29 cellular contexts compared by ENCODE assay signal in the genomic region with DNA sequence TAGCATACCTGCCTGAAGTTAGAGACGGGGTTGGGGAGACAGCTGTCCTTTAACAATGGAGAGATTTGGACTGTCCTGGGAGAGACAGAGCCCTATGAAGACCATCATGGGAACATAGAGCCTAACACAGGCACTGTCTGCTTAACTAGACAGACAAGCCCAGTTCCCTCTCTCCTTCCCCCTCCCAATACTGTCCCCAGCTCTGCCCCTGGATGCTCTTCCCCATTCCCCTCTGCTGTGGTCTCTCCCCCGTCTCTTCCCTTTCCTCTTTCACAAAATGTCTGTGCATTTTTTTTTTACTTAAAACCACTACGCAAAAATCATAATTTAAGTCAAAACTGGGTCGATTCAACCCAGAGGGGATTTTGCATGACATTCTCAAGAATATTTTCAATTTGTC.
DNase-seq lines count a peak whose midpoint lies in the region; ATAC-seq and TF ChIP-seq lines count a peak whose summit lies in the region.
"Had no signal": no experiment of that assay in that cellular context is flagged by ENCODE, and none has a peak within 500 bp of the region (broad histone marks: within the 10 kb centered on the region; RNA-seq: fewer than 3 reads in every experiment).

No MANE protein-coding gene starts in this region.

- H3K36me3 Mint-ChIP-seq in activated CD8-positive, alpha-beta T cell treated with anti-CD3 and anti-CD28 coated beads, Interleukin-2, amount 10 ng/mL, durations not matched to agents 7 days and 5 days (ENCODE audit: low read depth), result peaks cover 69% of the 10 kb centered on the region
- peaks cover 18% of the 10 kb centered on the region for H3K36me3 Mint-ChIP-seq in activated CD8-positive, alpha-beta T cell treated with anti-CD3 and anti-CD28 coated beads for 36 hours (ENCODE audit: low read depth)
- peaks cover 4 to 15% (median 9%) of the 10 kb centered on the region in 3 donors for H3K36me3 Mint-ChIP-seq in CD8-positive, alpha-beta memory T cell

- POLR2A ChIA-PET in activated CD8-positive, alpha-beta T cell treated with anti-CD3 and anti-CD28 coated beads, Interleukin-2, amount 10 ng/mL, durations not matched to agents 7 days and 5 days (lab: Charles Lee), result interaction anchor here (0.7 to 3.0 kb wide), 2 partner anchors 30 to 198 kb away, joined by 7 to 14 read pairs; no protein-coding TSS in a partner anchor
- POLR2A ChIA-PET in activated CD8-positive, alpha-beta T cell treated with anti-CD3 and anti-CD28 coated beads for 36 hours (lab: Charles Lee), result interaction anchor here (3.4 kb wide), 1 partner anchor 17 kb away, joined by 11 read pairs; no protein-coding TSS in a partner anchor
- POLR2A ChIA-PET in CD8-positive, alpha-beta memory T cell (lab: Charles Lee), result no interaction called here

- no peak for TF ChIP-seq CTCF in activated CD8-positive, alpha-beta T cell treated with anti-CD3 and anti-CD28 coated beads for 36 hours (IDR thresholded peaks at IDR 0.05)
- no peak for TF ChIP-seq CTCF in left lung (IDR thresholded peaks at IDR 0.05)

- no peak for ATAC-seq in activated CD8-positive, alpha-beta T cell treated with anti-CD3 and anti-CD28 coated beads, Interleukin-2, amount 10 ng/mL, durations not matched to agents 7 days and 5 days
- no peak for ATAC-seq in activated CD8-positive, alpha-beta T cell treated with anti-CD3 and anti-CD28 coated beads for 36 hours
- ATAC-seq in left lung (peak; percentile 42), GM21423 (IDR thresholded peaks at IDR 0.05; ENCODE audit: unreplicated experiment) (no peak)
- ATAC-seq in stimulated activated naive CD8-positive, alpha-beta T cell treated with anti-CD3 and anti-CD28 coated beads, Interleukin-15, Interleukin-2, amounts not matched to agents 100 U/mL and 50 U/mL, for 24 hours, result no peak
- ATAC-seq: foreskin keratinocyte, GM12878 had no signal

- H3K27me3 Mint-ChIP-seq in activated CD8-positive, alpha-beta T cell treated with anti-CD3 and anti-CD28 coated beads, Interleukin-2, amount 10 ng/mL, durations not matched to agents 7 days and 5 days (ENCODE audit: low read depth), result no peaks in the 10 kb centered on the region
- H3K27me3 Mint-ChIP-seq in activated CD8-positive, alpha-beta T cell treated with anti-CD3 and anti-CD28 coated beads for 36 hours, result no peaks in the 10 kb centered on the region
- H3K27me3 Mint-ChIP-seq in CD8-positive, alpha-beta memory T cell, result no peaks in the 10 kb centered on the region
- H3K27me3 Mint-ChIP-seq: CD4-positive, CD25-positive, alpha-beta regulatory T cell had no signal

- no peaks in the 10 kb centered on the region for H3K36me3 ChIP-seq in CD8-positive, alpha-beta memory T cell (ENCODE audit: insufficient read depth, low read length)
- no peaks in the 10 kb centered on the region for H3K36me3 ChIP-seq in left lung
- H3K36me3 ChIP-seq: neural progenitor cell, thyroid gland had no signal

- no peak overlapping the region for H3K4me3 ChIP-seq in CD8-positive, alpha-beta memory T cell (ENCODE audit: low read length)
- no peak overlapping the region for H3K4me3 ChIP-seq in left lung
- H3K4me3 ChIP-seq: GM12878, neural progenitor cell, PC-9, SK-N-MC, thyroid gland had no signal

- peaks cover 55% of the 10 kb centered on the region for H3K4me1 ChIP-seq in CD8-positive, alpha-beta memory T cell (ENCODE audit: insufficient read depth, low read length)
- peaks cover 13 to 91% of the 10 kb centered on the region in 2 donors for H3K4me1 ChIP-seq in left lung

- H3K9me3 ChIP-seq in CD8-positive, alpha-beta memory T cell (ENCODE audit: low read length), result no peaks in the 10 kb centered on the region
- H3K9me3 ChIP-seq in left lung, result no peaks in the 10 kb centered on the region
- H3K9me3 ChIP-seq: thyroid gland had no signal

- H3K27ac Mint-ChIP-seq in activated CD8-positive, alpha-beta T cell treated with anti-CD3 and anti-CD28 coated beads, Interleukin-2, amount 10 ng/mL, durations not matched to agents 7 days and 5 days, result peak overlapping the region; percentile 66
- no peak overlapping the region for H3K27ac Mint-ChIP-seq in activated CD8-positive, alpha-beta T cell treated with anti-CD3 and anti-CD28 coated beads for 36 hours
- peak overlapping the region in 5 of 8 donors; percentile 6 to 89 (median 23) for H3K27ac Mint-ChIP-seq in CD8-positive, alpha-beta memory T cell
- H3K27ac Mint-ChIP-seq: HFFc6, neural progenitor cell, progenitor cell of endocrine pancreas had no signal

- CTCF ChIA-PET in activated CD8-positive, alpha-beta T cell treated with anti-CD3 and anti-CD28 coated beads, Interleukin-2, amount 10 ng/mL, durations not matched to agents 7 days and 5 days (lab: Charles Lee), result no interaction called here
- CTCF ChIA-PET in activated CD8-positive, alpha-beta T cell treated with anti-CD3 and anti-CD28 coated beads for 36 hours (lab: Charles Lee), result no interaction called here
- CTCF ChIA-PET in CD8-positive, alpha-beta memory T cell (lab: Charles Lee), result no interaction called here

- H3K9me3 Mint-ChIP-seq in activated CD8-positive, alpha-beta T cell treated with anti-CD3 and anti-CD28 coated beads, Interleukin-2, amount 10 ng/mL, durations not matched to agents 7 days and 5 days (ENCODE audit: insufficient read depth), result peaks cover 4% of the 10 kb centered on the region
- peaks cover 4% of the 10 kb centered on the region for H3K9me3 Mint-ChIP-seq in activated CD8-positive, alpha-beta T cell treated with anti-CD3 and anti-CD28 coated beads for 36 hours
- H3K9me3 Mint-ChIP-seq in CD8-positive, alpha-beta memory T cell, result no peaks in the 10 kb centered on the region
- H3K9me3 Mint-ChIP-seq: CD4-positive, CD25-positive, alpha-beta regulatory T cell; HFFc6 had no signal

- no peak overlapping the region for H3K4me3 Mint-ChIP-seq in activated CD8-positive, alpha-beta T cell treated with anti-CD3 and anti-CD28 coated beads, Interleukin-2, amount 10 ng/mL, durations not matched to agents 7 days and 5 days
- H3K4me3 Mint-ChIP-seq in activated CD8-positive, alpha-beta T cell treated with anti-CD3 and anti-CD28 coated beads for 36 hours, result no peak overlapping the region
- peak overlapping the region in 1 of 7 donors; percentile 65 for H3K4me3 Mint-ChIP-seq in CD8-positive, alpha-beta memory T cell
- H3K4me3 Mint-ChIP-seq: HFFc6, neural progenitor cell had no signal

- DNase-seq in activated CD8-positive, alpha-beta T cell treated with anti-CD3 and anti-CD28 coated beads, Interleukin-2, amount 10 ng/mL, durations not matched to agents 7 days and 5 days, result no peak
- no peak for DNase-seq in activated CD8-positive, alpha-beta T cell treated with anti-CD3 and anti-CD28 coated beads for 36 hours
- DNase-seq in CD8-positive, alpha-beta memory T cell, result no peak
- DNase-seq in NOMO-1 treated with dmso at 0.1 percent for 144 hours (lab: John Stamatoyannopoulos, UW; ENCODE audit: unreplicated experiment) (peak; percentile 10), left lung (no peak)
- DNase-seq in stimulated activated naive CD8-positive, alpha-beta T cell treated with anti-CD3 and anti-CD28 coated beads, Interleukin-15, Interleukin-2, amounts not matched to agents 100 U/mL and 50 U/mL, for 24 hours, result no peak
- no peak for DNase-seq in stimulated activated naive CD4-positive, alpha-beta T cell (lab: John Stamatoyannopoulos, UW)
- DNase-seq: ACHN; activated CD8-positive, alpha-beta memory T cell treated with anti-CD3 and anti-CD28 coated beads, Interleukin-2, amount 50 U/mL, for 4 hours; activated gamma-delta T cell treated with Interleukin-2 at 50 U/mL for 16 hours; anterior cingulate cortex; caudate nucleus; CD4-positive, CD25-positive, alpha-beta regulatory T cell; DMS153; foreskin keratinocyte; HFFc6; kidney; NCI-H1694; NCI-H2227 treated with DMSO at 0.1 percent for 48 hours; NCI-H774; PC-9; stimulated activated CD4-positive, alpha-beta T cell treated with anti-CD3 and anti-CD28 coated beads, Interleukin-2, amount 100 ng/mL, for 24 hours; stimulated activated naive CD4-positive, alpha-beta T cell treated with Interleukin-2 at 50 U/mL for 16 hours; thyroid gland had no signal

- H3K27me3 ChIP-seq in CD8-positive, alpha-beta memory T cell (ENCODE audit: insufficient read depth, low read length, poor library complexity, severe bottlenecking), result no peaks in the 10 kb centered on the region
- no peaks in the 10 kb centered on the region for H3K27me3 ChIP-seq in left lung
- H3K27me3 ChIP-seq: foreskin keratinocyte, neural progenitor cell, thyroid gland had no signal

- intact Hi-C loops in activated CD8-positive, alpha-beta T cell treated with anti-CD3 and anti-CD28 coated beads for 36 hours (cut with micrococcal nuclease), result loop anchor here (5.0 kb wide), 1 partner anchor 232 kb away; a partner anchor contains a TSS
- intact Hi-C loops in left lung (cut with DNase I), result no loop called here

- H3K4me1 Mint-ChIP-seq in activated CD8-positive, alpha-beta T cell treated with anti-CD3 and anti-CD28 coated beads, Interleukin-2, amount 10 ng/mL, durations not matched to agents 7 days and 5 days (ENCODE audit: low read depth), result peaks cover 93% of the 10 kb centered on the region
- peaks cover 56% of the 10 kb centered on the region for H3K4me1 Mint-ChIP-seq in activated CD8-positive, alpha-beta T cell treated with anti-CD3 and anti-CD28 coated beads for 36 hours (ENCODE audit: low read depth)
- peaks cover 77 to 96% (median 94%) of the 10 kb centered on the region in 3 donors for H3K4me1 Mint-ChIP-seq in CD8-positive, alpha-beta memory T cell

- no peak overlapping the region for H3K27ac ChIP-seq in CD8-positive, alpha-beta memory T cell (ENCODE audit: low read depth, low read length)
- H3K27ac ChIP-seq in left lung, result peak overlapping the region in 1 of 2 donors; percentile 4
- H3K27ac ChIP-seq: foreskin keratinocyte, neural progenitor cell, PC-9, SK-N-MC, thyroid gland had no signal
